ENCODE assay signal across 19 cellular contexts in the genomic region with DNA sequence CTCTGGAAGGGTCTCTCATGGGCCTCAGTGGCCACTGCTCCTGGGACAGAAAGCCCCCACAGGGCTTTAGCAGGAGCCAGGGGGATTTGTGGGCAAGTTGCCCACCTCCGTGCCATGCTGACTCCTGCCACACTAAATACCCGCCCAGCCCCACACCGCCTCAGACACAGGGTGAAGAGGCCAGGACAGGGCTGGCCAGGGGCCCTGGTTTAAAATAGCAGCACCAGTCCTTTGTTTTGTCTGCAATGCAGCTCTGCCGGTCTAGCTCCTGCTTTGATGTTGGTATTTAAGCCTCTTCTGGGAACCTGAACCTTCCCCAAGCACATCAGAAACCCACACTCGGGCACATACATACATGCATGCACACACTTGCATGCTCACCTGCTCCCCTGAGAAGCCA. TPM values are rescaled to one million over a fixed set of nuclear protein-coding genes. Genes with fewer than 3 reads are reported as not detected.
DNase-seq lines count a peak whose midpoint lies in the region; ATAC-seq, FAIRE-seq and TF ChIP-seq lines count a peak whose summit lies in the region.
"Had no signal": no experiment of that assay in that cellular context is flagged by ENCODE, and none has a peak within 500 bp of the region (broad histone marks: within the 10 kb centered on the region; RNA-seq: fewer than 3 reads in every experiment).

No MANE protein-coding gene starts in this region.

- TF ChIP-seq POLR2A in thyroid gland (IDR thresholded peaks at IDR 0.05) = no peak

- H3K79me2 ChIP-seq in neural progenitor cell (ENCODE audit: low read depth) = no peaks in the 10 kb centered on the region

- H3K36me3 Mint-ChIP-seq in brain (peaks cover 69% of the 10 kb centered on the region), neural progenitor cell (peaks cover 10% of the 10 kb centered on the region)

- H3K9me3 Mint-ChIP-seq in brain (peaks cover 0 to 40% (median 12%) of the 10 kb centered on the region in 5 experiments), neural progenitor cell (peaks cover 8% of the 10 kb centered on the region)
- H3K9me3 Mint-ChIP-seq: CD4-positive, alpha-beta T cell had no signal

- peaks cover 15% of the 10 kb centered on the region for H3K4me1 Mint-ChIP-seq in brain
- peaks cover 36% of the 10 kb centered on the region for H3K4me1 Mint-ChIP-seq in neural progenitor cell
- H3K4me1 Mint-ChIP-seq: GM23338 had no signal

- H3K4me3 ChIP-seq in heart right ventricle = no peak overlapping the region
- no peak overlapping the region for H3K4me3 ChIP-seq in neural progenitor cell
- no peak overlapping the region for H3K4me3 ChIP-seq in thyroid gland (replicated peaks in 1 of 3)
- H3K4me3 ChIP-seq: GM23338, SJSA1 had no signal

- H3K9me3 ChIP-seq in heart right ventricle (peaks cover 0 to 15% (median 3%) of the 10 kb centered on the region in 11 donors), neural progenitor cell (ENCODE audit: low read depth) (no peaks in the 10 kb centered on the region), thyroid gland (no peaks in the 10 kb centered on the region)
- H3K9me3 ChIP-seq: SJSA1 had no signal

- peaks cover 0 to 22% (median 7%) of the 10 kb centered on the region in 9 donors for H3K4me1 ChIP-seq in heart right ventricle
- no peaks in the 10 kb centered on the region for H3K4me1 ChIP-seq in neural progenitor cell
- peaks cover 14 to 23% of the 10 kb centered on the region in 2 donors for H3K4me1 ChIP-seq in thyroid gland
- H3K4me1 ChIP-seq: SJSA1 had no signal

- 49 to 62% methylated on average over 5 of the region's 5 CpGs for WGBS in heart right ventricle, 2 donors
- 35 to 60% methylated on average over 2 to 5 of the region's 5 CpGs for WGBS in thyroid gland, 2 donors

- no peak overlapping the region for H3K9ac ChIP-seq in neural progenitor cell

- H3K4me3 Mint-ChIP-seq in brain = no peak overlapping the region
- H3K4me3 Mint-ChIP-seq in neural progenitor cell = no peak overlapping the region
- H3K4me3 Mint-ChIP-seq: B cell; CD4-positive, alpha-beta T cell; GM23338 had no signal

- FAIRE-seq in RCC 7860 (lab: Jason Lieb, UNC) = no peak

- H3K27me3 ChIP-seq in heart right ventricle (no peaks in the 10 kb centered on the region), neural progenitor cell (no peaks in the 10 kb centered on the region), thyroid gland (no peaks in the 10 kb centered on the region)
- H3K27me3 ChIP-seq: SJSA1 had no signal

- intact Hi-C loops in heart right ventricle (cut with DNase I) = no loop called here
- intact Hi-C loops in thyroid gland (cut with DNase I) = no loop called here

- peaks cover 10% of the 10 kb centered on the region for H4K20me1 ChIP-seq in neural progenitor cell (ENCODE audit: low read depth)

- peaks cover 0 to 5% (median 0%) of the 10 kb centered on the region in 9 donors for H3K36me3 ChIP-seq in heart right ventricle
- H3K36me3 ChIP-seq in neural progenitor cell = no peaks in the 10 kb centered on the region
- H3K36me3 ChIP-seq in thyroid gland = no peaks in the 10 kb centered on the region

- peaks cover 4% of the 10 kb centered on the region for H3K27me3 Mint-ChIP-seq in brain
- peaks cover 4% of the 10 kb centered on the region for H3K27me3 Mint-ChIP-seq in neural progenitor cell (ENCODE audit: insufficient read depth, low read depth)

- ATAC-seq in heart right ventricle (peak in 7 of 8 donors; percentile 66 to 91 (median 79)), GM21576 (IDR thresholded peaks at IDR 0.05; ENCODE audit: unreplicated experiment) (no peak), GM18520 (IDR thresholded peaks at IDR 0.05; ENCODE audit: unreplicated experiment) (no peak)
- ATAC-seq: GM23338 had no signal

- H3F3A ChIP-seq in neural progenitor cell (ENCODE audit: low read depth) = no peaks in the 10 kb centered on the region

- H3K27ac ChIP-seq in heart right ventricle = peak overlapping the region in 8 of 10 donors; percentile 5 to 60 (median 38)
- H3K27ac ChIP-seq in neural progenitor cell = no peak overlapping the region
- H3K27ac ChIP-seq in thyroid gland = peak overlapping the region; percentile 24 to 71 (median 37)
- H3K27ac ChIP-seq: SJSA1 had no signal

- H3K27ac Mint-ChIP-seq in brain (peak overlapping the region in 3 of 5 experiments; percentile 31 to 68 (median 38)), neural progenitor cell (peak overlapping the region; percentile 81)
- H3K27ac Mint-ChIP-seq: B cell; CD4-positive, alpha-beta T cell; GM23338 had no signal

- H3K4me2 ChIP-seq in neural progenitor cell = no peak overlapping the region
- H3K4me2 ChIP-seq: GM23338 had no signal

- no peak for TF ChIP-seq CTCF in brain (conservative IDR thresholded peaks at IDR 0.05)
- TF ChIP-seq CTCF in heart right ventricle (IDR thresholded peaks at IDR 0.05) = no peak
- TF ChIP-seq CTCF in neural progenitor cell (IDR thresholded peaks at IDR 0.05) = no peak
- TF ChIP-seq CTCF in thyroid gland (IDR thresholded peaks at IDR 0.05) = no peak

- H2AFZ ChIP-seq in neural progenitor cell (replicated peaks) = no peak overlapping the region
- H2AFZ ChIP-seq: GM23338 had no signal

- DNase-seq in heart right ventricle (peak; percentile 46 to 55), neural progenitor cell (ENCODE audit: low spot score) (peak; percentile 19), thyroid gland (peak; percentile 83 to 84), RCC 7860 (ENCODE audit: low spot score) (no peak)
- DNase-seq: CD4-positive, alpha-beta T cell; KBM-7; MV-4-11; NCI-H1417; NCI-H2029; NCI-H446 treated with DMSO at 0.1 percent for 48 hours; NK-92 treated with Interleukin-12 subunit alpha and Interleukin-12 subunit beta, amount 100 ng/mL, for 24 hours; OCI-M1; RPMI8226 had no signal

RNA-seq across cellular contexts. Expression of a gene that starts 14.4 kb away (rescaled TPM):
- 36.8 TPM for polyA plus RNA-seq in brain (ENCODE audit: insufficient read depth, low read depth, low replicate concordance)
- 10 to 100 TPM; 26.4 to 42.3 (median 31.6) TPM for total RNA-seq in heart right ventricle
- 10 to 100 TPM; 10.1 to 28.8 TPM for polyA plus RNA-seq in heart right ventricle
- 16.1 and 27.2 TPM in 2 replicates for total RNA-seq in neural progenitor cell (ENCODE audit: low replicate concordance)
- total RNA-seq in thyroid gland = 100 to 1,000 TPM in 2 of 4 donors, 10 to 100 TPM in 2; 47.0 to 173 (median 94.8) TPM

Comparison
In these comparisons a context has a peak if more than half of its experiments do, and no peak if none do; other contexts are left out.
1. ATAC-seq: peak in heart right ventricle (7 of 8); none in GM21576 (single experiment) and GM18520 (single experiment).